11 cellular contexts compared by ENCODE assay signal in the genomic region with DNA sequence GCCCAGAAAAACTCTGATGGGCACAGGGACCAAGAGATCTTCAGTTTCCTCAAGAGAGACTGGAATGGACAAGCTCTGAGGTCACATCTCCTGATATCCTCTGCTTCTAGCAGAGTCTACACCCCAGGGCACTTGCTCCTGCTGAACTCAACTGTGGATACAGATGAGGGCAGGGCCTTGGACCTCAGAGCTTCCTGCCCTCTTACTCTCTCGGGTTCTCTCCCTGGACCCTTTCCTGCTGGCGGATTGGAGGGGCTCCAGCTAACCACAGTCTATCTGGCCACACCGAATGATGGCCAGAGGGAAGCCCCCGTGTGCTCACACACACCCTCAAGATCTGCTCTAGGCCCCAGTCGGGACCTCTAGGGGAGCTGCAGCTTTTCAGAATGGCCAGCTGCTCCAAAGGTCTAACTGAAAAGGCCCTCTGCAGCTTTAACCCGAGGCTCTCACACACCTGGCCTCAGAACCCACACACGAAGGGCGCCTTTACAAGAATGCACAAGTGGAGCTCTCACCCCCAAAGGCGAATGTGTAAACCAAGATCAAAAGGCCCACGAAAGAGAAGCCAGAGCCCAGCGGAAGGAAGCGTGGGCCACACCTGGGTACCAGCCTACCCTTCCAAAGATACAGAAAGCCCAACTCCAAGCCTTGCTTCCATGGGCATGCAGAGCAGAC.
DNase-seq lines count a peak whose midpoint lies in the region; ATAC-seq and TF ChIP-seq lines count a peak whose summit lies in the region.
"Had no signal": no experiment of that assay in that cellular context is flagged by ENCODE, and none has a peak within 500 bp of the region (broad histone marks: within the 10 kb centered on the region; RNA-seq: fewer than 3 reads in every experiment).

No MANE protein-coding gene starts in this region.

- H3K27me3 ChIP-seq in SK-N-SH (ENCODE audit: insufficient read depth) (no peaks in the 10 kb centered on the region), right cardiac atrium (ENCODE audit: control insufficient read depth, insufficient read depth) (no peaks in the 10 kb centered on the region)
- H3K27me3 ChIP-seq: esophagus muscularis mucosa, left lung had no signal

- no peak overlapping the region for H3K9ac ChIP-seq in SK-N-SH

- H3K4me3 Mint-ChIP-seq in activated T-cell treated with anti-CD3 and anti-CD28 coated beads, Interleukin-2, amount 50 U/mL, for 72 hours, result peak overlapping the region; percentile 70 to 71
- H3K4me3 Mint-ChIP-seq in stimulated activated naive CD8-positive, alpha-beta T cell treated with anti-CD3 and anti-CD28 coated beads, Interleukin-15, amount 100 ng/mL, for 72 hours, result peak overlapping the region; percentile 36 to 71

- no peak for TF ChIP-seq CTCF in SK-N-SH (IDR thresholded peaks at IDR 0.05)

- no peaks in the 10 kb centered on the region for H3K9me3 Mint-ChIP-seq in activated T-cell treated with anti-CD3 and anti-CD28 coated beads, Interleukin-2, amount 50 U/mL, for 72 hours
- H3K9me3 Mint-ChIP-seq in stimulated activated naive CD8-positive, alpha-beta T cell treated with anti-CD3 and anti-CD28 coated beads, Interleukin-15, amount 100 ng/mL, for 72 hours, result no peaks in the 10 kb centered on the region

- DNase-seq in SK-N-SH (no peak), right cardiac atrium (peak in 2 of 3 donors; percentile 15 to 54), SIG-M5 (lab: John Stamatoyannopoulos, UW) (no peak), HK-2 (ENCODE audit: unreplicated experiment) (no peak), dermis blood vessel endothelial cell (no peak)
- peak in 1 of 2 donors; percentile 37 for DNase-seq in activated T-cell treated with anti-CD3 and anti-CD28 coated beads, Interleukin-2, amount 50 U/mL, for 72 hours
- DNase-seq in stimulated activated naive CD8-positive, alpha-beta T cell treated with anti-CD3 and anti-CD28 coated beads, Interleukin-15, amount 100 ng/mL, for 72 hours, result no peak

- peaks cover 6 to 23% of the 10 kb centered on the region in 2 experiments for H3K36me3 ChIP-seq in SK-N-SH (replicated peaks in 1 of 2; ENCODE audit: control insufficient read depth in 1 of 2, insufficient read depth in 2 of 2, low read length in 1 of 2)

- peak overlapping the region in 1 of 2 experiments; percentile 95; a peak in 2 of 4 replicates for H3K27ac ChIP-seq in SK-N-SH (ENCODE audit: low read depth in 2 of 2, low read length in 1 of 2)
- H3K27ac ChIP-seq in right cardiac atrium (ENCODE audit: low read length), result peak overlapping the region; percentile 95
- H3K27ac ChIP-seq: 22Rv1 had no signal

- ATAC-seq in SK-N-SH treated with all-trans-retinoic acid at 6 μM for 48 hours, result peak; percentile 16; the same call in 1 of the 3 replicates
- peak; percentile 71 to 72 for ATAC-seq in activated T-cell treated with anti-CD3 and anti-CD28 coated beads, Interleukin-2, amount 50 U/mL, for 72 hours (replicated peaks in 1 of 2)
- ATAC-seq in right cardiac atrium, result peak in 1 of 2 donors; percentile 22
- peak; percentile 73 for ATAC-seq in stimulated activated naive CD8-positive, alpha-beta T cell treated with anti-CD3 and anti-CD28 coated beads, Interleukin-15, amount 100 ng/mL, for 72 hours

- 91% methylated on average over 7 of the region's 12 CpGs for WGBS in SK-N-SH (ENCODE audit: low lambda C conversion rate)
- WGBS in right cardiac atrium, result 67% methylated on average over 12 of the region's 12 CpGs

- CTCF ChIA-PET in SK-N-SH (lab: Yijun Ruan, JAX), result interaction anchor here (2.4 kb wide), 1 partner anchor 12 kb away, joined by 7 read pairs; no protein-coding TSS in a partner anchor

- POLR2A ChIA-PET in SK-N-SH (lab: Yijun Ruan, JAX), result no interaction called here

- H3K4me3 ChIP-seq in SK-N-SH (ENCODE audit: low read depth in 2 of 2, low read length in 1 of 2) (no peak overlapping the region), right cardiac atrium (ENCODE audit: low read length) (no peak overlapping the region)
- H3K4me3 ChIP-seq: esophagus muscularis mucosa, left lung had no signal

- no peaks in the 10 kb centered on the region for H3F3A ChIP-seq in SK-N-SH (replicated peaks; ENCODE audit: insufficient read depth)

- H3K9me2 ChIP-seq in SK-N-SH, result no peaks in the 10 kb centered on the region

- H3K79me2 ChIP-seq in SK-N-SH (ENCODE audit: insufficient read depth), result peaks cover 11% of the 10 kb centered on the region; the same call in 1 of the 2 replicates

- H3K4me1 Mint-ChIP-seq in activated T-cell treated with anti-CD3 and anti-CD28 coated beads, Interleukin-2, amount 50 U/mL, for 72 hours (ENCODE audit: low read depth), result peaks cover 66% of the 10 kb centered on the region
- H3K4me1 Mint-ChIP-seq in stimulated activated naive CD8-positive, alpha-beta T cell treated with anti-CD3 and anti-CD28 coated beads, Interleukin-15, amount 100 ng/mL, for 72 hours, result peaks cover 82% of the 10 kb centered on the region

- peaks cover 1 to 26% of the 10 kb centered on the region in 2 donors for H3K36me3 Mint-ChIP-seq in activated T-cell treated with anti-CD3 and anti-CD28 coated beads, Interleukin-2, amount 50 U/mL, for 72 hours (ENCODE audit: insufficient read depth in 2 of 2)

- TF ChIP-seq EP300 in SK-N-SH (IDR thresholded peaks at IDR 0.05; ENCODE audit: borderline replicate concordance in 1 of 2, low read depth in 1 of 2, low read length in 1 of 2), result no peak

- no peaks in the 10 kb centered on the region for H4K20me1 ChIP-seq in SK-N-SH (ENCODE audit: insufficient read depth)

- no peaks in the 10 kb centered on the region for H3K9me3 ChIP-seq in SK-N-SH
- H3K9me3 ChIP-seq in right cardiac atrium (ENCODE audit: control insufficient read depth, low read length), result no peaks in the 10 kb centered on the region
- H3K9me3 ChIP-seq: esophagus muscularis mucosa, left lung had no signal

- TF ChIP-seq RAD21 in SK-N-SH (IDR thresholded peaks at IDR 0.05; ENCODE audit: low read length), result no peak

- H2AFZ ChIP-seq in SK-N-SH (ENCODE audit: low read depth), result no peak overlapping the region

- intact Hi-C loops in right cardiac atrium (cut with DNase I), result loop anchor here in 1 of 4 donors (5.0 kb wide), 1 partner anchor 36 kb away; no protein-coding TSS in a partner anchor

- H3K4me2 ChIP-seq in SK-N-SH, result no peak overlapping the region

- no peaks in the 10 kb centered on the region for H3K27me3 Mint-ChIP-seq in activated T-cell treated with anti-CD3 and anti-CD28 coated beads, Interleukin-2, amount 50 U/mL, for 72 hours (ENCODE audit: low read depth)
- no peaks in the 10 kb centered on the region for H3K27me3 Mint-ChIP-seq in stimulated activated naive CD8-positive, alpha-beta T cell treated with anti-CD3 and anti-CD28 coated beads, Interleukin-15, amount 100 ng/mL, for 72 hours

- peaks cover 0 to 34% of the 10 kb centered on the region in 2 experiments; a peak in 1 of 4 replicates for H3K4me1 ChIP-seq in SK-N-SH (ENCODE audit: control insufficient read depth in 1 of 2, insufficient read depth in 2 of 2, low read depth in 1 of 2, low read length in 1 of 2)
- peaks cover 51% of the 10 kb centered on the region for H3K4me1 ChIP-seq in right cardiac atrium (ENCODE audit: control insufficient read depth, insufficient read depth, low read length)

- H3K27ac Mint-ChIP-seq in activated T-cell treated with anti-CD3 and anti-CD28 coated beads, Interleukin-2, amount 50 U/mL, for 72 hours, result peak overlapping the region; percentile 70
- peak overlapping the region; percentile 29 to 41 for H3K27ac Mint-ChIP-seq in stimulated activated naive CD8-positive, alpha-beta T cell treated with anti-CD3 and anti-CD28 coated beads, Interleukin-15, amount 100 ng/mL, for 72 hours

TF ChIP-seq in SK-N-SH treated with all-trans-retinoic acid at 6 μM for 48 hours, 23 proteins besides CTCF, POLR2A, EP300 and RAD21:
- TF ChIP-seq ESRRG (CRISPR knock-in tag; IDR thresholded peaks at IDR 0.05) (no peak), SNAI2 (CRISPR knock-in tag; IDR thresholded peaks at IDR 0.05) (no peak), PPARA (CRISPR knock-in tag; IDR thresholded peaks at IDR 0.05; ENCODE audit: borderline replicate concordance) (no peak), RARB (CRISPR knock-in tag; IDR thresholded peaks at IDR 0.05) (no peak)

TF ChIP-seq in SK-N-SH, 30 proteins besides CTCF, POLR2A, EP300 and RAD21:
- TF ChIP-seq FOSL2 (IDR thresholded peaks at IDR 0.05; ENCODE audit: borderline replicate concordance, low read depth) (no peak), NRF1 (IDR thresholded peaks at IDR 0.05; ENCODE audit: low read depth, low read length) (no peak), FOXM1 (IDR thresholded peaks at IDR 0.05; ENCODE audit: low read depth) (no peak), TAF1 (IDR thresholded peaks at IDR 0.05; ENCODE audit: borderline replicate concordance, low read depth, low read length) (no peak), EZH2phosphoT487 (IDR thresholded peaks at IDR 0.05; ENCODE audit: borderline replicate concordance, low read depth) (no peak), SIN3A (IDR thresholded peaks at IDR 0.05; ENCODE audit: borderline replicate concordance, low read depth, low read length) (no peak), JUND (IDR thresholded peaks at IDR 0.05) (no peak), YY1 (IDR thresholded peaks at IDR 0.05; ENCODE audit: low read depth) (no peak), RXRA (IDR thresholded peaks at IDR 0.05; ENCODE audit: borderline replicate concordance, low read depth) (no peak)
- TF ChIP-seq, protein P1, sequence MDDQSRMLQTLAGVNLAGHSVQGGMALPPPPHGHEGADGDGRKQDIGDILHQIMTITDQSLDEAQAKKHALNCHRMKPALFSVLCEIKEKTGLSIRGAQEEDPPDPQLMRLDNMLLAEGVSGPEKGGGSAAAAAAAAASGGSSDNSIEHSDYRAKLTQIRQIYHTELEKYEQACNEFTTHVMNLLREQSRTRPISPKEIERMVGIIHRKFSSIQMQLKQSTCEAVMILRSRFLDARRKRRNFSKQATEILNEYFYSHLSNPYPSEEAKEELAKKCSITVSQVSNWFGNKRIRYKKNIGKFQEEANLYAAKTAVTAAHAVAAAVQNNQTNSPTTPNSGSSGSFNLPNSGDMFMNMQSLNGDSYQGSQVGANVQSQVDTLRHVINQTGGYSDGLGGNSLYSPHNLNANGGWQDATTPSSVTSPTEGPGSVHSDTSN (IDR thresholded peaks at IDR 0.05), result no peak

Comparison
In these comparisons a context has a peak if more than half of its experiments do, and no peak if none do; other contexts are left out.
1. DNase-seq: peak in right cardiac atrium (2 of 3); none in SK-N-SH (single experiment), stimulated activated naive CD8-positive, alpha-beta T cell treated with anti-CD3 and anti-CD28 coated beads, Interleukin-15, amount 100 ng/mL, for 72 hours (0 of 2), SIG-M5 (single experiment), HK-2 (single experiment) and dermis blood vessel endothelial cell (single experiment).